Comparison of ENCODE assay signal across 15 cellular contexts in the genomic region with DNA sequence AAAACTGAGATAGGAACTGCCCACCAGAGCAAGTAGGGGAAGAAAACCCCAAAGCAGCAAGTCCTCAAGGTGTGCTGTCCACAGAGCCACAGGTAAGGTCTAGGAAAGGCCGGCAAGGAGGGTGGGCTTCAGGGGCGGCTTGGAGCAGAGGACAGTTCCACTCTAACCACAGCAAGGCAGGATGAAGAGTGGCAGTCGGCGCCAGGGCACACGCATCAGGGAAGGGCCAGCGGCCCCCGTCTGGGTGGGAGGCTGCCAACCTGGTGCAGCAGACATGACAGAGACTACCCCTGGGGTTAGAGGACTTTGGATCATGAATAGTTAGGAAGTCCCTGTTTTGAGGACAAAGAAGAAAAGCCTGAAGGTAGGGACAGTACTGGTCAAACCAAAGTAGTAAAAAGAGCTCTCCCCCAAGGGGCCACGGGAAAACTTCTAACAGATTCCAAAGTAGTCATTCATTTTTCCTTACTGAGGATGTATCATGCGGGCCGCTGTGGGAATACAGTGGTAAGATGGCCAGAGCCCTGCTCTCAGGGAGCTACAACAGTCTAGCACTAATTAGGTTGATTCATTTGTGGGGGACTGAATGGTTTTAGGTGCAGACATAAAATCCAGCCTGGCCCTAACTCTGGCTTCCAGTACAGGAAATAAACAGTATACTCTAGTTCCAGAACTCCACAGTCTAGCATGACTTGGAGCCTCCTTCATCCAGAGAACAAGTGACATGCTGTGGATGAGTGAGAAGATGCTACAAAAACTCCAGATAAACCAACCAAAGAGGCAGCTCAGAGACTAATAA. TPM values are rescaled to one million over a fixed set of nuclear protein-coding genes. Genes with fewer than 3 reads are reported as not detected.
DNase-seq lines count a peak whose midpoint lies in the region; ATAC-seq and TF ChIP-seq lines count a peak whose summit lies in the region.
"Had no signal": no experiment of that assay in that cellular context is flagged by ENCODE, and none has a peak within 500 bp of the region (broad histone marks: within the 10 kb centered on the region; RNA-seq: fewer than 3 reads in every experiment).

No MANE protein-coding gene starts in this region.

- peaks cover 3% of the 10 kb centered on the region for H3K36me3 Mint-ChIP-seq in type B pancreatic cell
- H3K36me3 Mint-ChIP-seq: IgD-negative memory B cell had no signal

- H3K27ac ChIP-seq in heart right ventricle (peak overlapping the region in 8 of 10 donors; percentile 7 to 53 (median 26)), mesodermal cell (ENCODE audit: low read depth, low read length, severe bottlenecking) (peak overlapping the region; percentile 6)
- H3K27ac ChIP-seq: epithelial cell of prostate, uterus had no signal

- no peak for DNase-seq in heart right ventricle
- no peak for DNase-seq in Right ventricle myocardium inferior (ENCODE audit: missing footprints)
- no peak for DNase-seq in adipocyte (ENCODE audit: low read depth)
- no peak for DNase-seq in type B pancreatic cell (ENCODE audit: extremely low spot score, unreplicated experiment)
- no peak for DNase-seq in activated naive CD4-positive, alpha-beta T cell treated with Interleukin-2 at 50 U/mL for 16 hours
- DNase-seq: ACHN, DND-41, NCI-H146 had no signal

- peaks cover 18 to 54% (median 47%) of the 10 kb centered on the region in 9 donors for H3K4me1 ChIP-seq in heart right ventricle
- H3K4me1 ChIP-seq in adipocyte (ENCODE audit: control insufficient read depth, insufficient read depth, low read length): peaks cover 28% of the 10 kb centered on the region
- peaks cover 21% of the 10 kb centered on the region for H3K4me1 ChIP-seq in mesodermal cell (ENCODE audit: control insufficient read depth, insufficient read depth, low read length, poor library complexity, severe bottlenecking)

- ATAC-seq in heart right ventricle (no peak), Right ventricle myocardium inferior (no peak), GM19463 (IDR thresholded peaks at IDR 0.05; ENCODE audit: unreplicated experiment) (no peak), HG03565 (IDR thresholded peaks at IDR 0.05; ENCODE audit: unreplicated experiment) (no peak)

- H3K9me3 Mint-ChIP-seq in type B pancreatic cell: no peaks in the 10 kb centered on the region
- H3K9me3 Mint-ChIP-seq: IgD-negative memory B cell had no signal

- 78 to 79% methylated on average over 10 of the region's 10 CpGs for WGBS in heart right ventricle, 2 donors
- 90 to 92% methylated on average over 7 of the region's 10 CpGs for WGBS in mesodermal cell (ENCODE audit: insufficient coverage in 2 of 2), 2 experiments

- peaks cover 0 to 13% (median 0%) of the 10 kb centered on the region in 9 donors for H3K36me3 ChIP-seq in heart right ventricle
- H3K36me3 ChIP-seq in adipocyte (ENCODE audit: control insufficient read depth, insufficient read depth, low read length, severe bottlenecking): peaks cover 4% of the 10 kb centered on the region
- peaks cover 9% of the 10 kb centered on the region for H3K36me3 ChIP-seq in mesodermal cell (ENCODE audit: control insufficient read depth, insufficient read depth, low read length)
- H3K36me3 ChIP-seq: uterus had no signal

- intact Hi-C loops in heart right ventricle (cut with DNase I): no loop called here
- intact Hi-C loops in Right ventricle myocardium inferior (cut with DNase I): no loop called here

- peaks cover 30% of the 10 kb centered on the region for H3K27me3 Mint-ChIP-seq in type B pancreatic cell

- no peak for TF ChIP-seq CTCF in heart right ventricle (IDR thresholded peaks at IDR 0.05)
- TF ChIP-seq CTCF in type B pancreatic cell (conservative IDR thresholded peaks at IDR 0.05): no peak

- H3K27ac Mint-ChIP-seq in type B pancreatic cell: peak overlapping the region; percentile 71

- no peak overlapping the region for H3K4me3 ChIP-seq in heart right ventricle
- peak overlapping the region; percentile 49 for H3K4me3 ChIP-seq in adipocyte (ENCODE audit: low read length)
- H3K4me3 ChIP-seq in mesodermal cell (ENCODE audit: extremely low read depth, insufficient read depth, low read length, poor library complexity, severe bottlenecking): no peak overlapping the region
- H3K4me3 ChIP-seq: skin epidermis, uterus had no signal

- H3K9me3 ChIP-seq in heart right ventricle: no peaks in the 10 kb centered on the region
- H3K9me3 ChIP-seq in adipocyte (ENCODE audit: control insufficient read depth, low read length): no peaks in the 10 kb centered on the region
- H3K9me3 ChIP-seq in mesodermal cell (ENCODE audit: control insufficient read depth, low read length): no peaks in the 10 kb centered on the region
- H3K9me3 ChIP-seq: uterus had no signal

- peak overlapping the region; percentile 27 for H3K9ac ChIP-seq in adipocyte (ENCODE audit: low read length)

- H3K4me3 Mint-ChIP-seq in type B pancreatic cell: peak overlapping the region; percentile 48
- H3K4me3 Mint-ChIP-seq: IgD-negative memory B cell had no signal

- H3K27me3 ChIP-seq in heart right ventricle (peaks cover 6 to 40% (median 23%) of the 10 kb centered on the region in 7 donors), adipocyte (replicated peaks; ENCODE audit: control insufficient read depth, insufficient read depth, low read length) (no peaks in the 10 kb centered on the region)

- peaks cover 41% of the 10 kb centered on the region for H3K4me1 Mint-ChIP-seq in type B pancreatic cell (ENCODE audit: unreplicated experiment)

RNA-seq across cellular contexts. Expression of a gene that starts 3.5 kb away (rescaled TPM):
- total RNA-seq in heart right ventricle (1 to 10 TPM; 2.3 to 5.6 (median 4.0) TPM), Right ventricle myocardium inferior (4.5 TPM), type B pancreatic cell (ENCODE audit: low replicate concordance) (18.5 and 20.3 TPM in 2 replicates)
- polyA plus RNA-seq in heart right ventricle: 1 to 10 TPM in 1 of 2 donors, under 1 TPM in 1; 0.42 to 5.9 TPM
- polyA plus RNA-seq in mesodermal cell (2013, experiment 1 of 2): 4.7 TPM
- polyA plus RNA-seq in mesodermal cell (2013, experiment 2 of 2): 3.7 TPM
- polyA plus RNA-seq: IgD-negative memory B cell had no signal
